8 cellular contexts compared by ENCODE assay signal in the genomic region with DNA sequence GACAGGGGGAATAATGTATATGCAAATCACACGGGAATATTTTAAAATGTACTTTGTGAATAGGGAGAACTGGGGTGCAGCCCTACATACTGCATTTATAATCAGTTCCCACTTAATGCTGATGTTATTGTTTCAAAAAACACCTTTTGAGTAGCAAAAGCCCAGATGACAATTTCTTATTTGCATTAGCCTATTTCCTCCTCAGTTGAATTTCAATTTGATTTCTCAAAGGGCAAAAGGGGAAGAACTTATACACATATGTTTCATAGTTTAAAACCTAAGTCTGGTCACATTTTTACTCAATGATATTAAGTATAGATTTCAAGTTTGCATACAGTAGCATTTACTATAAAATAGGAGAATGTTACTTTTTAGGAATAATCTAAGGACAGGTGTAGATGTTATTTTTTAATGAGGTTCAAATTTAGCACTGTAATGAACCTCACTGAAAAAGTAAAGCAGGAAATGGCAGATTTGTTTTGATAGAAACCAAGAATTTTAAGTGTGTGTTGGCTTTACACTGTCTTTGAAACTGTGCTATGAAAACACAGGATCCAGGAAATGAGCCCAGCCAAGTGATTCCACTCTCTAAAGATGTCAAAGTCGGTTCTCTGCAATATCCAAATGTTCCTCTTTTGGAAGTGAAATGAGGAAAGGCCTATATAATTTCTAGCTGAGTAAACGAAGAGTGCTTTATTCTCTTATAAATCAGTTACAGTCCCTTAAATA.
A peak's percentile ranks its signal among the peaks of the same experiment; 100 is the strongest.
DNase-seq lines count a peak whose midpoint lies in the region; ATAC-seq and TF ChIP-seq lines count a peak whose summit lies in the region.

No MANE protein-coding gene starts in this region.

- H3K27me3 Mint-ChIP-seq in activated T-cell treated with anti-CD3 and anti-CD28 coated beads, Interleukin-2, amount 50 U/mL, for 72 hours (ENCODE audit: low read depth): no peaks in the 10 kb centered on the region

- H3K9me3 ChIP-seq in adrenal gland (replicated peaks in 1 of 3) (no peaks in the 10 kb centered on the region), osteoblast (ENCODE audit: low read depth, low read length) (no peaks in the 10 kb centered on the region)

- H3K4me1 Mint-ChIP-seq in activated T-cell treated with anti-CD3 and anti-CD28 coated beads, Interleukin-2, amount 50 U/mL, for 72 hours (ENCODE audit: low read depth): peaks cover 49% of the 10 kb centered on the region

- H3K27me3 ChIP-seq in adrenal gland (no peaks in the 10 kb centered on the region), osteoblast (ENCODE audit: insufficient read depth, low read length) (no peaks in the 10 kb centered on the region)

- H3K27ac ChIP-seq in adrenal gland (peak overlapping the region; percentile 45 to 86 (median 82)), osteoblast (ENCODE audit: low read depth, low read length) (peak overlapping the region; percentile 75)

- no peaks in the 10 kb centered on the region for H3K9me3 Mint-ChIP-seq in activated T-cell treated with anti-CD3 and anti-CD28 coated beads, Interleukin-2, amount 50 U/mL, for 72 hours

- H3K4me3 Mint-ChIP-seq in activated T-cell treated with anti-CD3 and anti-CD28 coated beads, Interleukin-2, amount 50 U/mL, for 72 hours: peak overlapping the region; percentile 71 to 90

- no peak for DNase-seq in activated T-cell treated with anti-CD3 and anti-CD28 coated beads, Interleukin-2, amount 50 U/mL, for 72 hours
- DNase-seq in activated T-cell treated with anti-CD3 and anti-CD28 coated beads, Interleukin-2, amount 50 U/mL, for 1 hour: no peak
- DNase-seq in adrenal gland (peak in 1 of 7 donors; percentile 9), osteoblast (ENCODE audit: insufficient read length, low spot score, missing footprints) (peak; percentile 62), left lobe of liver (ENCODE audit: low spot score) (no peak), SKM-1 treated with dmso at 0.1 percent for 144 hours (lab: John Stamatoyannopoulos, UW; ENCODE audit: unreplicated experiment) (no peak), activated gamma-delta T cell (lab: John Stamatoyannopoulos, UW) (no peak)

- H3K79me2 ChIP-seq in osteoblast (ENCODE audit: insufficient read depth, low read length): no peaks in the 10 kb centered on the region

- no peak for TF ChIP-seq POLR2A in adrenal gland (IDR thresholded peaks at IDR 0.05)

- H3K36me3 Mint-ChIP-seq in activated T-cell treated with anti-CD3 and anti-CD28 coated beads, Interleukin-2, amount 50 U/mL, for 72 hours (ENCODE audit: insufficient read depth in 2 of 2): no peaks in the 10 kb centered on the region

- H4K20me1 ChIP-seq in osteoblast (ENCODE audit: insufficient read depth, low read length): no peaks in the 10 kb centered on the region

- H3K27ac Mint-ChIP-seq in activated T-cell treated with anti-CD3 and anti-CD28 coated beads, Interleukin-2, amount 50 U/mL, for 72 hours: peak overlapping the region; percentile 77

- H3K36me3 ChIP-seq in adrenal gland (replicated peaks in 1 of 2) (no peaks in the 10 kb centered on the region), osteoblast (ENCODE audit: insufficient read depth, low read length) (no peaks in the 10 kb centered on the region)

- 33 to 39% (median 34%) methylated on average over 3 of the region's 3 CpGs for WGBS in adrenal gland, 4 donors

- no peak for TF ChIP-seq CTCF in adrenal gland (IDR thresholded peaks at IDR 0.05)
- TF ChIP-seq CTCF in osteoblast (IDR thresholded peaks at IDR 0.05; ENCODE audit: extremely low read depth, low read depth, low read length): no peak

- peak overlapping the region in 1 of 4 donors; percentile 15 for H3K4me3 ChIP-seq in adrenal gland
- peak overlapping the region; percentile 8 for H3K4me3 ChIP-seq in osteoblast (ENCODE audit: insufficient read depth, low read length)

- intact Hi-C loops in adrenal gland (cut with DNase I): no loop called here

- no peak overlapping the region for H2AFZ ChIP-seq in osteoblast (ENCODE audit: low read length)

- ATAC-seq in activated T-cell treated with anti-CD3 and anti-CD28 coated beads, Interleukin-2, amount 50 U/mL, for 72 hours (replicated peaks in 1 of 2): peak; percentile 38 to 39
- ATAC-seq in HG03097 (IDR thresholded peaks at IDR 0.05; ENCODE audit: low FRiP score, unreplicated experiment) (peak; percentile 52), left lobe of liver (no peak)

- H3K4me2 ChIP-seq in osteoblast (ENCODE audit: insufficient read depth, low read length): peak overlapping the region; percentile 56

- peaks cover 16 to 39% of the 10 kb centered on the region in 2 donors for H3K4me1 ChIP-seq in adrenal gland (replicated peaks in 1 of 2)
- H3K4me1 ChIP-seq in osteoblast (ENCODE audit: insufficient read depth, low read length): peaks cover 28% of the 10 kb centered on the region
